14 cellular contexts compared by ENCODE assay signal in the genomic region with DNA sequence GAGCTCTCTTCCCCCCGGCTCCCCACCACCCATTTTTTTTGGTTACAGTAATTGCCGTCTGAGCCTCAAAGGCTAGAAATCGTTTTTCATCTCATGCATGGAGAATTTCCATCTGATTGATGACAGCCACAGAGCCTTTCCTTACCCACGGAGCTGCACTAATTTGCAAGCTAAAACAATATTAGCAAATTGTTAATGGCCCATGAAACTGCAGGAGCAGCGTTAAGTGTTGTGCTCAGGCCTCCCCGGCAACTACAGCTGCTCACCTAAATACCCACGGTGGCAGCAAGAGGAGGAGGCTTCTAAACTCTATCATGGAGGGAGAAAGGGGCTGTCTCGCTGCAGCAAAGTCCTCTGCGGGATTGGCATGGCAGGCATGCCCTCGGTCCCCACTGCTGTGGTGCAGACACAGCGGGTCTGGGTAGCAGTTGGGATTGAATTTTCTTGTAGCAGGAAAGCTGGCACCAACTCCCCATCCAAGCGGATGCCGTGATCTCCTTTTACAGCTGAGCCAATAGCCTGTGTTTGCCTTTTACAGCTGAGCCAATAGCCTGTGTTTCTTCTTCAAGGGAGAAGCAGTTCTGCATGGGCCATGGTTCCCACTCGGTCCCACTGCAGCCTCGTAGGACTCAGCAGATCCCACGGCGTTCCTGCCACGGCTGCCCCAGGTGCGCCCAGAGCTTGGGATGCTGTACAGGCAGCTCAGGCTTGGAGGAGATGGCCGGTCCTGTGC.
"Had no signal": no experiment of that assay in that cellular context is flagged by ENCODE, and none has a peak within 500 bp of the region (broad histone marks: within the 10 kb centered on the region; RNA-seq: fewer than 3 reads in every experiment).

No MANE protein-coding gene starts in this region.

- DNase-seq: activated CD4-positive, alpha-beta memory T cell treated with anti-CD3 and anti-CD28 coated beads, Interleukin-2, amount 10 ng/mL, durations not matched to agents 7 days and 5 days; activated CD4-positive, alpha-beta T cell treated with anti-CD3 and anti-CD28 coated beads for 36 hours; activated T-cell treated with anti-CD3 and anti-CD28 coated beads, Interleukin-2, amount 50 U/mL, for 48 hours; glutamatergic neuron; immature natural killer cell; left colon; mammary epithelial cell; ovary; stimulated activated CD4-positive, alpha-beta T cell treated with anti-CD3 and anti-CD28 coated beads, Interleukin-15, amount 100 ng/mL, for 24 hours; stimulated activated CD4-positive, alpha-beta T cell treated with anti-CD3 and anti-CD28 coated beads, Interleukin-4, amount 100 ng/mL, for 24 hours; upper lobe of right lung; WERI-Rb-1 had no signal

- H3K27ac ChIP-seq: dorsolateral prefrontal cortex, ovary, upper lobe of right lung, WERI-Rb-1 had no signal

- H3K9me3 ChIP-seq: ovary, upper lobe of right lung had no signal

- H3K27me3 ChIP-seq: ovary had no signal

- H3K36me3 ChIP-seq: ovary, upper lobe of right lung, WERI-Rb-1 had no signal

- H3K4me3 ChIP-seq: ovary, upper lobe of right lung had no signal

- ATAC-seq: activated CD4-positive, alpha-beta T cell treated with anti-CD3 and anti-CD28 coated beads for 36 hours; esophagus mucosa; left colon; upper lobe of right lung had no signal
